Comparison of ENCODE assay signal across 14 cellular contexts in genomic region chr2:20439503-20439902, GRCh38. TPM values are rescaled to one million over a fixed set of nuclear protein-coding genes. Genes with fewer than 3 reads are reported as not detected.
A peak's percentile ranks its signal among the peaks of the same experiment; 100 is the strongest.
DNase-seq lines count a peak whose midpoint lies in the region; ATAC-seq and TF ChIP-seq lines count a peak whose summit lies in the region.
"Had no signal": no experiment of that assay in that cellular context is flagged by ENCODE, and none has a peak within 500 bp of the region (broad histone marks: within the 10 kb centered on the region; RNA-seq: fewer than 3 reads in every experiment).

No MANE protein-coding gene starts in this region.

- H3K4me1 Mint-ChIP-seq in central memory CD8-positive, alpha-beta T cell, result no peaks in the 10 kb centered on the region
- H3K4me1 Mint-ChIP-seq in activated CD4-positive, alpha-beta T cell treated with anti-CD3 and anti-CD28 coated beads, Interleukin-2, amount 10 ng/mL, durations not matched to agents 24 days and 14 days, result peaks cover 3% of the 10 kb centered on the region

- H3K9me3 Mint-ChIP-seq in central memory CD8-positive, alpha-beta T cell, result no peaks in the 10 kb centered on the region
- H3K9me3 Mint-ChIP-seq in activated CD4-positive, alpha-beta T cell treated with anti-CD3 and anti-CD28 coated beads, Interleukin-2, amount 10 ng/mL, durations not matched to agents 24 days and 14 days, result no peaks in the 10 kb centered on the region
- H3K9me3 Mint-ChIP-seq: activated naive CD8-positive, alpha-beta T cell treated with anti-CD3 and anti-CD28 coated beads for 36 hours had no signal

- no peak overlapping the region for H3K27ac Mint-ChIP-seq in central memory CD8-positive, alpha-beta T cell (ENCODE audit: low read depth)
- H3K27ac Mint-ChIP-seq in activated CD4-positive, alpha-beta T cell treated with anti-CD3 and anti-CD28 coated beads, Interleukin-2, amount 10 ng/mL, durations not matched to agents 24 days and 14 days, result no peak overlapping the region
- H3K27ac Mint-ChIP-seq: activated naive CD8-positive, alpha-beta T cell treated with anti-CD3 and anti-CD28 coated beads for 36 hours had no signal

- H3K4me1 ChIP-seq in left lung, result peaks cover 11 to 47% of the 10 kb centered on the region in 2 donors
- H3K4me1 ChIP-seq in thoracic aorta (ENCODE audit: control insufficient read depth in 1 of 2, low read depth in 2 of 2), result peaks cover 20 to 52% of the 10 kb centered on the region in 2 donors

- H3K4me3 ChIP-seq in left lung (no peak overlapping the region), thoracic aorta (peak overlapping the region; percentile 54), brain microvascular endothelial cell (ENCODE audit: low read depth, low read length) (no peak overlapping the region)

- in situ Hi-C loops in brain microvascular endothelial cell (cut with HindIII; ENCODE audit: low pct_ligation_motif_present, low sequenced_read_pairs), result no loop called here

- peak; percentile 34 for DNase-seq in NAMALWA (ENCODE audit: low spot score)
- DNase-seq in central memory CD8-positive, alpha-beta T cell (ENCODE audit: low spot score in 2 of 2), result no peak
- peak in 1 of 2 donors; percentile 36 for DNase-seq in left lung
- DNase-seq in thoracic aorta (ENCODE audit: low spot score), result no peak
- no peak for DNase-seq in glomerular visceral epithelial cell (ENCODE audit: extremely low spot score)
- no peak for DNase-seq in NCI-H446 treated with DMSO at 0.1 percent for 48 hours (lab: John Stamatoyannopoulos, UW)
- DNase-seq in activated CD4-positive, alpha-beta T cell treated with anti-CD3 and anti-CD28 coated beads, Interleukin-2, amount 10 ng/mL, durations not matched to agents 24 days and 14 days, result no peak
- DNase-seq in brain microvascular endothelial cell, result no peak
- DNase-seq: activated CD4-positive, alpha-beta T cell treated with anti-CD3 and anti-CD28 coated beads, Interleukin-2, amount 50 U/mL, for 4 hours; activated naive CD8-positive, alpha-beta T cell treated with anti-CD3 and anti-CD28 coated beads for 36 hours; NCI-H1417 treated with DMSO at 0.1 percent for 48 hours; stimulated activated CD4-positive, alpha-beta T cell treated with anti-CD3 and anti-CD28 coated beads, Interleukin-12 subunit alpha, Interleukin-12 subunit beta, amount 100 ng/mL, for 4 hours; stimulated activated naive CD4-positive, alpha-beta T cell had no signal

- H3K27me3 ChIP-seq in left lung, result no peaks in the 10 kb centered on the region
- no peaks in the 10 kb centered on the region for H3K27me3 ChIP-seq in thoracic aorta (replicated peaks; ENCODE audit: insufficient read depth)
- H3K27me3 ChIP-seq in brain microvascular endothelial cell (replicated peaks), result no peaks in the 10 kb centered on the region

- ATAC-seq in central memory CD8-positive, alpha-beta T cell (replicated peaks; ENCODE audit: extremely low read depth, poor library complexity, severe bottlenecking), result peak; percentile 10
- ATAC-seq in left lung (peak; percentile 42), thoracic aorta (ENCODE audit: insufficient number of reproducible peaks, low FRiP score, low read depth) (no peak)

- TF ChIP-seq CTCF in left lung (IDR thresholded peaks at IDR 0.05) (no peak), thoracic aorta (IDR thresholded peaks at IDR 0.05) (no peak), brain microvascular endothelial cell (IDR thresholded peaks at IDR 0.05; ENCODE audit: low read depth, low read length, missing control alignments) (no peak)

- peaks cover 56% of the 10 kb centered on the region for H3K27me3 Mint-ChIP-seq in central memory CD8-positive, alpha-beta T cell
- peaks cover 50% of the 10 kb centered on the region for H3K27me3 Mint-ChIP-seq in activated CD4-positive, alpha-beta T cell treated with anti-CD3 and anti-CD28 coated beads, Interleukin-2, amount 10 ng/mL, durations not matched to agents 24 days and 14 days

- H3K27ac ChIP-seq in left lung (peak overlapping the region; percentile 55 to 83), thoracic aorta (peak overlapping the region; percentile 72 to 91), brain microvascular endothelial cell (no peak overlapping the region)
- H3K27ac ChIP-seq: RWPE1 had no signal

- no peaks in the 10 kb centered on the region for H3K9me3 ChIP-seq in left lung
- no peaks in the 10 kb centered on the region for H3K9me3 ChIP-seq in thoracic aorta

- no peak overlapping the region for H3K4me3 Mint-ChIP-seq in central memory CD8-positive, alpha-beta T cell
- H3K4me3 Mint-ChIP-seq in activated CD4-positive, alpha-beta T cell treated with anti-CD3 and anti-CD28 coated beads, Interleukin-2, amount 10 ng/mL, durations not matched to agents 24 days and 14 days, result no peak overlapping the region
- H3K4me3 Mint-ChIP-seq: activated naive CD8-positive, alpha-beta T cell treated with anti-CD3 and anti-CD28 coated beads for 36 hours had no signal

- intact Hi-C loops in left lung (cut with DNase I), result no loop called here
- intact Hi-C loops in activated CD4-positive, alpha-beta T cell treated with anti-CD3 and anti-CD28 coated beads, Interleukin-2, amount 10 ng/mL, durations not matched to agents 24 days and 14 days (cut with micrococcal nuclease), result no loop called here

- H3K36me3 ChIP-seq in left lung (no peaks in the 10 kb centered on the region), thoracic aorta (no peaks in the 10 kb centered on the region), brain microvascular endothelial cell (replicated peaks) (no peaks in the 10 kb centered on the region)

- H3K36me3 Mint-ChIP-seq in central memory CD8-positive, alpha-beta T cell (ENCODE audit: insufficient read depth), result peaks cover 2% of the 10 kb centered on the region
- no peaks in the 10 kb centered on the region for H3K36me3 Mint-ChIP-seq in activated CD4-positive, alpha-beta T cell treated with anti-CD3 and anti-CD28 coated beads, Interleukin-2, amount 10 ng/mL, durations not matched to agents 24 days and 14 days (ENCODE audit: low read depth)
- H3K36me3 Mint-ChIP-seq: activated naive CD8-positive, alpha-beta T cell treated with anti-CD3 and anti-CD28 coated beads for 36 hours had no signal

RNA-seq across cellular contexts. Expression of gene RHOB, which starts 7.4 kb away (rescaled TPM):
- total RNA-seq in left lung (100 to 1,000 TPM; 116 to 124 TPM), thoracic aorta (1,000 to 10,000 TPM in 1 of 2 donors, 100 to 1,000 TPM in 1; 805 to 1,722 TPM)
- 16.4 and 18.5 TPM in 2 replicates for total RNA-seq in activated CD4-positive, alpha-beta T cell treated with anti-CD3 and anti-CD28 coated beads, Interleukin-2, amount 10 ng/mL, durations not matched to agents 24 days and 14 days

Comparison
In these comparisons a context has a peak if more than half of its experiments do, and no peak if none do; other contexts are left out.
1. RNA of gene RHOB, which starts 7.4 kb away (total RNA-seq): 805 to 1,722 TPM in thoracic aorta; 116 to 124 TPM in left lung and 16.4 to 18.5 TPM in activated CD4-positive, alpha-beta T cell treated with anti-CD3 and anti-CD28 coated beads, Interleukin-2, amount 10 ng/mL, durations not matched to agents 24 days and 14 days; every median in the first group is over 4 times any median in the second.